Comparison of ENCODE assay signal across 18 cellular contexts in the genomic region with DNA sequence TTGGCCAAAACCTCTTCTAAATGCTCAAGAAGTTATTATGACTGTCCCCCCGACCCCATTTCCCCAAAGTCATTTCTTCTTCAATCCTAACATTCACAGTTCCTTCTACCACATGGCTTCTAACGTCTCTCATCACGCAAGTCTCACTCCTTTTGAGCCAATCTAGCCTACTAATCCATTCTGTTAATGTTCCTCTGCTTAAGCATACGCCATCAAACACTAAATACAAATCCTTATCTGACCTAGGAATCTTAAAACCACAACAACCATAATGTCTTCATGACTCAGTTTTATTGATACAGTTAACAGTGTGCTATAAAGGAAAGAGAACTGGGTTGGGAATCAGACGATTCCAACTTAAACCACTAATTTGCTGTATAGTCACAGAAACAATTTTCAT. TPM values are rescaled to one million over a fixed set of nuclear protein-coding genes. Genes with fewer than 3 reads are reported as not detected.
A peak's percentile ranks its signal among the peaks of the same experiment; 100 is the strongest.
DNase-seq lines count a peak whose midpoint lies in the region; ATAC-seq lines count a peak whose summit lies in the region.
"Had no signal": no experiment of that assay in that cellular context is flagged by ENCODE, and none has a peak within 500 bp of the region (broad histone marks: within the 10 kb centered on the region; RNA-seq: fewer than 3 reads in every experiment).

No MANE protein-coding gene starts in this region.

- peaks cover 58% of the 10 kb centered on the region for H3K36me3 Mint-ChIP-seq in activated CD4-positive, alpha-beta memory T cell treated with anti-CD3 and anti-CD28 coated beads for 36 hours
- peaks cover 0 to 18% (median 0%) of the 10 kb centered on the region in 5 donors for H3K36me3 Mint-ChIP-seq in naive thymus-derived CD4-positive, alpha-beta T cell

- peaks cover 0 to 3% of the 10 kb centered on the region in 2 donors for H3K4me1 ChIP-seq in naive thymus-derived CD4-positive, alpha-beta T cell (ENCODE audit: control insufficient read depth in 2 of 2, insufficient read depth in 2 of 2, low read length in 2 of 2)
- H3K4me1 ChIP-seq: BLaER1 had no signal

- no peak overlapping the region for H3K4me3 Mint-ChIP-seq in activated CD4-positive, alpha-beta memory T cell treated with anti-CD3 and anti-CD28 coated beads for 36 hours
- H3K4me3 Mint-ChIP-seq in naive thymus-derived CD4-positive, alpha-beta T cell = no peak overlapping the region
- H3K4me3 Mint-ChIP-seq: activated naive CD8-positive, alpha-beta T cell treated with anti-CD3 and anti-CD28 coated beads, Interleukin-2, amount 50 U/mL, for 24 hours; activated T-cell treated with anti-CD3 and anti-CD28 coated beads, Interleukin-2, amount 50 U/mL, for 24 hours had no signal

- no peak overlapping the region for H3K4me3 ChIP-seq in naive thymus-derived CD4-positive, alpha-beta T cell (ENCODE audit: low read length)
- H3K4me3 ChIP-seq: BLaER1 had no signal

- H3K9me3 Mint-ChIP-seq in activated CD4-positive, alpha-beta memory T cell treated with anti-CD3 and anti-CD28 coated beads for 36 hours = no peaks in the 10 kb centered on the region
- no peaks in the 10 kb centered on the region for H3K9me3 Mint-ChIP-seq in naive thymus-derived CD4-positive, alpha-beta T cell
- H3K9me3 Mint-ChIP-seq: activated naive CD8-positive, alpha-beta T cell treated with anti-CD3 and anti-CD28 coated beads, Interleukin-2, amount 50 U/mL, for 24 hours; activated T-cell treated with anti-CD3 and anti-CD28 coated beads, Interleukin-2, amount 50 U/mL, for 24 hours had no signal

- H3K27ac ChIP-seq in KOPT-K1 (ENCODE audit: low read depth, low read length, poor library complexity, severe bottlenecking) = peak overlapping the region; percentile 21
- H3K27ac ChIP-seq in naive thymus-derived CD4-positive, alpha-beta T cell (ENCODE audit: low read depth, low read length) = no peak overlapping the region
- H3K27ac ChIP-seq: 22Rv1, BLaER1 had no signal

- H3K27me3 ChIP-seq in naive thymus-derived CD4-positive, alpha-beta T cell (ENCODE audit: control insufficient read depth in 2 of 2, insufficient read depth in 2 of 2, low read length in 2 of 2) = no peaks in the 10 kb centered on the region
- H3K27me3 ChIP-seq: BLaER1 had no signal

- peaks cover 67% of the 10 kb centered on the region for H3K36me3 ChIP-seq in KOPT-K1 (ENCODE audit: insufficient read depth, low read length)
- H3K36me3 ChIP-seq in naive thymus-derived CD4-positive, alpha-beta T cell (ENCODE audit: control insufficient read depth in 2 of 3, insufficient read depth in 3 of 3, low read length in 3 of 3) = peaks cover 0 to 21% (median 0%) of the 10 kb centered on the region in 3 experiments

- peak overlapping the region; percentile 23 for H3K27ac Mint-ChIP-seq in activated CD4-positive, alpha-beta memory T cell treated with anti-CD3 and anti-CD28 coated beads for 36 hours
- no peak overlapping the region for H3K27ac Mint-ChIP-seq in naive thymus-derived CD4-positive, alpha-beta T cell
- H3K27ac Mint-ChIP-seq: activated naive CD8-positive, alpha-beta T cell treated with anti-CD3 and anti-CD28 coated beads, Interleukin-2, amount 50 U/mL, for 24 hours; activated T-cell treated with anti-CD3 and anti-CD28 coated beads, Interleukin-2, amount 50 U/mL, for 24 hours had no signal

- CTCF ChIA-PET in activated CD4-positive, alpha-beta memory T cell treated with anti-CD3 and anti-CD28 coated beads for 36 hours (lab: Charles Lee) = interaction anchor here (0.7 to 6.8 kb wide), 7 partner anchors 12 to 168 kb away, joined by 3 to 135 read pairs (median 6); partner anchors contain the start of gene HNRNPLL
- CTCF ChIA-PET in naive thymus-derived CD4-positive, alpha-beta T cell (lab: Charles Lee) = interaction anchor here (1.2 to 10.9 kb wide), 2 partner anchors 147 to 162 kb away, joined by 4 to 127 read pairs; no protein-coding TSS in a partner anchor

- POLR2A ChIA-PET in activated CD4-positive, alpha-beta memory T cell treated with anti-CD3 and anti-CD28 coated beads for 36 hours (lab: Charles Lee) = interaction anchor here (0.9 to 1.1 kb wide), 3 partner anchors 10 to 23 kb away, joined by 3 to 4 read pairs (median 3); no protein-coding TSS in a partner anchor
- POLR2A ChIA-PET in naive thymus-derived CD4-positive, alpha-beta T cell (lab: Charles Lee) = no interaction called here

- intact Hi-C loops in activated CD4-positive, alpha-beta memory T cell treated with anti-CD3 and anti-CD28 coated beads for 36 hours (cut with micrococcal nuclease) = no loop called here
- intact Hi-C loops in naive thymus-derived CD4-positive, alpha-beta T cell (cut with micrococcal nuclease) = no loop called here

- peaks cover 68% of the 10 kb centered on the region for H3K4me1 Mint-ChIP-seq in activated CD4-positive, alpha-beta memory T cell treated with anti-CD3 and anti-CD28 coated beads for 36 hours (ENCODE audit: low read depth)
- H3K4me1 Mint-ChIP-seq in naive thymus-derived CD4-positive, alpha-beta T cell = peaks cover 0 to 29% (median 0%) of the 10 kb centered on the region in 7 donors

- ATAC-seq in naive thymus-derived CD4-positive, alpha-beta T cell = peak; percentile 44
- ATAC-seq in HG03280 (IDR thresholded peaks at IDR 0.05; ENCODE audit: unreplicated experiment) = no peak
- ATAC-seq: activated naive CD8-positive, alpha-beta T cell treated with anti-CD3 and anti-CD28 coated beads, Interleukin-2, amount 50 U/mL, for 24 hours had no signal

- no peaks in the 10 kb centered on the region for H3K9me3 ChIP-seq in KOPT-K1 (ENCODE audit: insufficient read depth, low read length, poor library complexity, severe bottlenecking)
- H3K9me3 ChIP-seq in naive thymus-derived CD4-positive, alpha-beta T cell (ENCODE audit: control insufficient read depth in 2 of 3, low read length in 3 of 3) = no peaks in the 10 kb centered on the region
- H3K9me3 ChIP-seq: BLaER1 had no signal

- no peaks in the 10 kb centered on the region for H3K27me3 Mint-ChIP-seq in activated CD4-positive, alpha-beta memory T cell treated with anti-CD3 and anti-CD28 coated beads for 36 hours
- H3K27me3 Mint-ChIP-seq in naive thymus-derived CD4-positive, alpha-beta T cell = no peaks in the 10 kb centered on the region
- H3K27me3 Mint-ChIP-seq: activated naive CD8-positive, alpha-beta T cell treated with anti-CD3 and anti-CD28 coated beads, Interleukin-2, amount 50 U/mL, for 24 hours; activated T-cell treated with anti-CD3 and anti-CD28 coated beads, Interleukin-2, amount 50 U/mL, for 24 hours had no signal

- DNase-seq in NCI-H82 (lab: John Stamatoyannopoulos, UW) = peak; percentile 5
- DNase-seq in NCI-H82 treated with DMSO at 0.1 percent for 48 hours (lab: John Stamatoyannopoulos, UW; ENCODE audit: unreplicated experiment) = no peak
- DNase-seq in activated CD4-positive, alpha-beta memory T cell treated with anti-CD3 and anti-CD28 coated beads for 36 hours = no peak
- DNase-seq in naive thymus-derived CD4-positive, alpha-beta T cell = no peak
- no peak for DNase-seq in activated effector memory CD4-positive, alpha-beta T cell treated with Interleukin-2 at 50 U/mL for 16 hours
- DNase-seq in stimulated activated CD4-positive, alpha-beta T cell treated with anti-CD3 and anti-CD28 coated beads, Interleukin-15, amount 100 ng/mL, for 24 hours = no peak
- DNase-seq: activated CD4-positive, alpha-beta T cell treated with anti-CD3 and anti-CD28 coated beads, Interleukin-2, amount 50 U/mL, for 1 hour; activated naive CD8-positive, alpha-beta T cell treated with anti-CD3 and anti-CD28 coated beads, Interleukin-2, amount 50 U/mL, for 24 hours; activated T-cell treated with anti-CD3 and anti-CD28 coated beads, Interleukin-2, amount 50 U/mL, for 24 hours; NCI-H1694; NCI-H345; SHP77 treated with DMSO at 0.1 percent for 48 hours; stimulated activated naive CD4-positive, alpha-beta T cell; trophoblast cell had no signal

RNA-seq across cellular contexts. Expression of gene HNRNPLL, which starts 23.9 kb away (rescaled TPM):
- 100 to 1,000 TPM; 106 to 108 TPM for total RNA-seq in activated CD4-positive, alpha-beta memory T cell treated with anti-CD3 and anti-CD28 coated beads for 36 hours
- 10 to 100 TPM; 10.1 to 66.8 (median 30.2) TPM for total RNA-seq in naive thymus-derived CD4-positive, alpha-beta T cell
- 10 to 100 TPM; 14.1 to 16.4 TPM for polyA plus RNA-seq in naive thymus-derived CD4-positive, alpha-beta T cell
